ENCODE assay signal across 1 cellular context in genomic region chr9:105244274-105244995, GRCh38.
TF ChIP-seq lines count a peak whose summit lies in the region.

TSS of gene SLC44A1 (plus strand) at chr9:105244651. CDS start at chr9:105244869, 218 bp downstream.

TF ChIP-seq in K562, 482 proteins besides CTCF, POLR2A, EP300 and RAD21 (continued from another document and continues in another):
- TF ChIP-seq RNF219 (CRISPR knock-in tag; IDR thresholded peaks at IDR 0.05) = no peak
- TF ChIP-seq ADNP (tag; IDR thresholded peaks at IDR 0.05) = no peak; the same call in 1 of the 2 replicates
- TF ChIP-seq DDX20 (tag; IDR thresholded peaks at IDR 0.05; ENCODE audit: low read depth) = no peak
- TF ChIP-seq ELF2 (CRISPR knock-in tag; IDR thresholded peaks at IDR 0.05) = 0 out of 2 replicates have a peak, but pooled peaks have one; percentile 56
- TF ChIP-seq MLLT1 (IDR thresholded peaks at IDR 0.05) = no peak
- TF ChIP-seq NCOA1 (IDR thresholded peaks at IDR 0.05; ENCODE audit: low read depth) = peak; percentile 95
- no peak; the same call in 1 of the 2 replicates for TF ChIP-seq NBN (IDR thresholded peaks at IDR 0.05; ENCODE audit: low read depth)
- peak; percentile 75 for TF ChIP-seq TBP (optimal IDR thresholded peaks at IDR 0.05; ENCODE audit: low read depth, low read length)
- TF ChIP-seq ZBTB43 (CRISPR knock-in tag; IDR thresholded peaks at IDR 0.05) = no peak
- no peak for TF ChIP-seq HES1 (IDR thresholded peaks at IDR 0.05; ENCODE audit: low read depth)
- no peak for TF ChIP-seq BCL6 (CRISPR knock-in tag; IDR thresholded peaks at IDR 0.05)
- peak; percentile 64 for TF ChIP-seq EP400 (IDR thresholded peaks at IDR 0.05)
- TF ChIP-seq SMARCA5 (IDR thresholded peaks at IDR 0.05) = no peak
- TF ChIP-seq PRMT5 (CRISPR knock-in tag; IDR thresholded peaks at IDR 0.05) = no peak
- TF ChIP-seq SPI1 (IDR thresholded peaks at IDR 0.05; ENCODE audit: borderline replicate concordance, low read depth, low read length) = no peak
- TF ChIP-seq ZNF589 (CRISPR knock-in tag; IDR thresholded peaks at IDR 0.05; ENCODE audit: low read depth) = no peak
- no peak for TF ChIP-seq TCF15 (CRISPR knock-in tag; IDR thresholded peaks at IDR 0.05)
- TF ChIP-seq ZSCAN32 (CRISPR knock-in tag; IDR thresholded peaks at IDR 0.05) = no peak
- TF ChIP-seq RBM15 (IDR thresholded peaks at IDR 0.05; ENCODE audit: insufficient read depth, low read length) = no peak
- no peak for TF ChIP-seq ELF4 (CRISPR knock-in tag; IDR thresholded peaks at IDR 0.05)
- TF ChIP-seq ATF7 (IDR thresholded peaks at IDR 0.05) = peak; percentile 58; the same call in 1 of the 2 replicates
- no peak for TF ChIP-seq MED1 (CRISPR knock-in tag; IDR thresholded peaks at IDR 0.05; ENCODE audit: borderline replicate concordance)
- peak; percentile 67; the same call in 1 of the 2 replicates for TF ChIP-seq KAT7 (CRISPR knock-in tag; IDR thresholded peaks at IDR 0.05; ENCODE audit: borderline replicate concordance)
- no peak for TF ChIP-seq ZNF395 (CRISPR knock-in tag; IDR thresholded peaks at IDR 0.05)
- TF ChIP-seq PHB (CRISPR knock-in tag; IDR thresholded peaks at IDR 0.05) = no peak
- no peak for TF ChIP-seq KHSRP (IDR thresholded peaks at IDR 0.05)
- TF ChIP-seq ZNF561 (CRISPR knock-in tag; conservative IDR thresholded peaks at IDR 0.05) = no peak
- peak in 1 of 2 experiments; percentile 97; a peak in 2 of 4 replicates for TF ChIP-seq TRIM24 (IDR thresholded peaks at IDR 0.05)
- TF ChIP-seq ZNF449 (CRISPR knock-in tag; IDR thresholded peaks at IDR 0.05) = no peak
- 0 out of 2 replicates have a peak, but pooled peaks have one; percentile 13 for TF ChIP-seq ZNF253 (CRISPR knock-in tag; conservative IDR thresholded peaks at IDR 0.05)
- peak; percentile 76 for TF ChIP-seq NEUROD1 (IDR thresholded peaks at IDR 0.05; ENCODE audit: borderline replicate concordance, low read depth, low read length, partially characterized antibody)
- no peak for TF ChIP-seq ZFP30 (CRISPR knock-in tag; IDR thresholded peaks at IDR 0.05; ENCODE audit: borderline replicate concordance)
- TF ChIP-seq TARDBP (IDR thresholded peaks at IDR 0.05) = peak; percentile 20; the same call in 1 of the 2 replicates
- no peak for TF ChIP-seq BRF2 (IDR thresholded peaks at IDR 0.05; ENCODE audit: borderline replicate concordance, insufficient read depth, insufficient read length)
- TF ChIP-seq SREBF1 (IDR thresholded peaks at IDR 0.05; ENCODE audit: borderline replicate concordance, low read depth, low read length) = no peak
- TF ChIP-seq MBD1 (CRISPR knock-in tag; IDR thresholded peaks at IDR 0.05) = no peak
- peak; percentile 71; the same call in 1 of the 2 replicates for TF ChIP-seq ZC3H11A (IDR thresholded peaks at IDR 0.05; ENCODE audit: low read depth, low read length)
- TF ChIP-seq TRIM25 (IDR thresholded peaks at IDR 0.05; ENCODE audit: borderline replicate concordance) = no peak
- TF ChIP-seq TSHZ1 (CRISPR knock-in tag; IDR thresholded peaks at IDR 0.05) = no peak
- TF ChIP-seq CREB5 (CRISPR knock-in tag; IDR thresholded peaks at IDR 0.05) = no peak
- TF ChIP-seq MYC (IDR thresholded peaks at IDR 0.05; ENCODE audit: low read depth, low read length) = peak; percentile 89
- TF ChIP-seq MYC (CRISPR knock-in tag; IDR thresholded peaks at IDR 0.05; ENCODE audit: borderline replicate concordance, low read depth) = 0 out of 2 replicates have a peak, but pooled peaks have one; percentile 25
